8 cellular contexts compared by ENCODE assay signal in the genomic region with DNA sequence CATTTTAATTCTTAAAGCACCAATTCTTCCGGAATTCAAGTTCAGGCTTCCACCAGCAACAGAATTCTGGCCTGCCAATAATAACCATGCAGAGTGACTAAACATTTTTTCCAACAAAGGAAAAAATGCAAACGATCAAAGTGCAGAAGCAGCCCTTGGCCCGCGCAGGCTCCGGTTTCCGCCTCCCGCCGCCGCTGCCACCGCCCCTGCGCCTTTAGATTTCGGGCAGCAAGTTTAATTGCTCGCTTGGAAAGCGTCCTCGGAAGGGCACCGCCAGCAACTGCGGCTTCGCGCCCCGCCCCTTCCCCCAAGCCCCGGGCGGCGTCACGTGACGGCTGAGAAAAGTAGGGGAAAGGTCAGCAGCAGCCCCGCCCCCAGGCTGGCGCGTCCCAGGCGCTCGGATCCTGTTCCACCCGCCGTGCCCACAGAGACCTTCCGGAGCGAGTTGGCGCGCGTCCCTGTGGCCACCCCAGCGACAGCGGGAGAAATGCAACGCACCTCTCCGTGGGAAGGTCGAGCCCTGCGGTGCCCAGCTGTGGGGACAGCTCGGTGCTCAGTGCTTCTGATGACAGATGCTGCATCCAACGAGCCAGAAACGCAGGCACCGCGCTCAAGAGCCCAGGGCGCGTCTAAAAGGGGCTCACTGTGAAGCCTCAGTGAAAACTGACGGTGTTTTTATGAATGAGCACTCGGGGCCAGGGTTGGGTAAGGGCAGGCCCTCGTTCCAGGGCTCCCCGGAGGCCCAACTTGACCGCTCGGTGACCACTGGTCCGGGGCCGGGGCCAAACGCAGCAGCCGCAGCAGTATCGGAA. TPM values are rescaled to one million over a fixed set of nuclear protein-coding genes. Genes with fewer than 3 reads are reported as not detected.
A peak's percentile ranks its signal among the peaks of the same experiment; 100 is the strongest.
DNase-seq lines count a peak whose midpoint lies in the region; ATAC-seq lines count a peak whose summit lies in the region.

No MANE protein-coding gene starts in this region.

- H3K27ac Mint-ChIP-seq in activated naive CD4-positive, alpha-beta T cell treated with anti-CD3 and anti-CD28 coated beads, Interleukin-2, amount 50 U/mL, for 24 hours = peak overlapping the region; percentile 90

- H3K27ac ChIP-seq in SK-N-MC = peak overlapping the region; percentile 98

- peaks cover 10% of the 10 kb centered on the region; the same call in 1 of the 2 replicates for H3K36me3 ChIP-seq in SK-N-MC (ENCODE audit: insufficient read depth, low read length)

- no peaks in the 10 kb centered on the region for H3K27me3 Mint-ChIP-seq in activated naive CD4-positive, alpha-beta T cell treated with anti-CD3 and anti-CD28 coated beads, Interleukin-2, amount 50 U/mL, for 24 hours

- H3K9me3 ChIP-seq in SK-N-MC (ENCODE audit: low read depth, low read length) = no peaks in the 10 kb centered on the region

- peak overlapping the region; percentile 83 for H3K9ac ChIP-seq in SK-N-MC (ENCODE audit: insufficient read length)

- no peaks in the 10 kb centered on the region for H3K36me3 Mint-ChIP-seq in activated naive CD4-positive, alpha-beta T cell treated with anti-CD3 and anti-CD28 coated beads, Interleukin-2, amount 50 U/mL, for 24 hours

- DNase-seq in DMS153 (lab: John Stamatoyannopoulos, UW) (peak; percentile 87), MV-4-11 (lab: John Stamatoyannopoulos, UW) (peak; percentile 93), SK-N-MC (ENCODE audit: low read depth, low spot score) (no peak), glomerular endothelial cell (ENCODE audit: extremely low read depth, low read depth, low spot score) (peak; percentile 51), nucleus accumbens (lab: John Stamatoyannopoulos, UW) (peak in 55 of 56 donors; percentile 21 to 91 (median 76)), superior temporal gyrus (ENCODE audit: extremely low spot score) (peak; percentile 72)

- H3K9me3 Mint-ChIP-seq in activated naive CD4-positive, alpha-beta T cell treated with anti-CD3 and anti-CD28 coated beads, Interleukin-2, amount 50 U/mL, for 24 hours = no peaks in the 10 kb centered on the region

- H3K4me3 Mint-ChIP-seq in activated naive CD4-positive, alpha-beta T cell treated with anti-CD3 and anti-CD28 coated beads, Interleukin-2, amount 50 U/mL, for 24 hours = peak overlapping the region; percentile 88

- ATAC-seq in GM21786 (IDR thresholded peaks at IDR 0.05; ENCODE audit: unreplicated experiment) = peak; percentile 35

- peak overlapping the region; percentile 81 for H3K4me3 ChIP-seq in SK-N-MC

- H3K4me1 Mint-ChIP-seq in activated naive CD4-positive, alpha-beta T cell treated with anti-CD3 and anti-CD28 coated beads, Interleukin-2, amount 50 U/mL, for 24 hours = peaks cover 53% of the 10 kb centered on the region

RNA-seq across cellular contexts. Expression of a gene that starts 2.5 kb away (rescaled TPM):
- 31.9 and 67.0 TPM in 2 replicates for total RNA-seq in glomerular endothelial cell
